ENCODE assay signal across 27 cellular contexts in genomic region chrX:120401301-120401700, GRCh38. TPM values are rescaled to one million over a fixed set of nuclear protein-coding genes. Genes with fewer than 3 reads are reported as not detected.
"Had no signal": no experiment of that assay in that cellular context is flagged by ENCODE, and none has a peak within 500 bp of the region (broad histone marks: within the 10 kb centered on the region; RNA-seq: fewer than 3 reads in every experiment).

No MANE protein-coding gene starts in this region.

- H3K4me1 Mint-ChIP-seq: activated B cell treated with CpG ODN at 0.5 μM for 24 hours; activated CD4-positive, alpha-beta T cell treated with anti-CD3 and anti-CD28 coated beads, Interleukin-2, amount 10 ng/mL, durations not matched to agents 24 days and 14 days; T-helper 17 cell had no signal

- ATAC-seq: activated T-cell treated with anti-CD3 and anti-CD28 coated beads, Interleukin-2, amount 50 U/mL, for 4 hours; T-helper 17 cell had no signal

- H3K9me3 Mint-ChIP-seq: activated B cell treated with CpG ODN at 0.5 μM for 24 hours; activated CD4-positive, alpha-beta T cell treated with anti-CD3 and anti-CD28 coated beads, Interleukin-2, amount 10 ng/mL, durations not matched to agents 24 days and 14 days; activated T-cell treated with anti-CD3 and anti-CD28 coated beads, Interleukin-2, amount 50 U/mL, for 4 hours had no signal

- DNase-seq: activated B cell treated with CpG ODN at 0.5 μM for 24 hours; activated CD4-positive, alpha-beta T cell treated with anti-CD3 and anti-CD28 coated beads for 1 hour; activated CD4-positive, alpha-beta T cell treated with anti-CD3 and anti-CD28 coated beads, Interleukin-2, amount 10 ng/mL, durations not matched to agents 24 days and 14 days; activated CD4-positive, alpha-beta T cell treated with anti-CD3 and anti-CD28 coated beads, Interleukin-2, amount 50 U/mL, for 48 hours; activated CD8-positive, alpha-beta memory T cell treated with anti-CD3 and anti-CD28 coated beads for 24 hours; activated effector memory CD4-positive, alpha-beta T cell treated with anti-CD3 and anti-CD28 coated beads, Interleukin-2, amount 50 U/mL, for 16 hours; activated naive CD4-positive, alpha-beta T cell treated with anti-CD3 and anti-CD28 coated beads for 36 hours; activated T-cell treated with anti-CD3 and anti-CD28 coated beads, Interleukin-2, amount 50 U/mL, for 4 hours; anterior cingulate cortex; caudate nucleus; Kasumi-1; KBM-7; NCI-H1092; NCI-H1417 treated with DMSO at 0.1 percent for 48 hours; NCI-H1694; NCI-H2029 treated with DMSO at 0.1 percent for 48 hours; NCI-H345; NCI-H510A; NCI-H69; SHP77; T-helper 17 cell; T-helper 9 cell had no signal

- H3K36me3 ChIP-seq: breast epithelium, SJSA1 had no signal

- H3K27me3 ChIP-seq: SJSA1 had no signal

- H3K4me1 ChIP-seq: breast epithelium, SJSA1 had no signal

- H3K27me3 Mint-ChIP-seq: activated B cell treated with CpG ODN at 0.5 μM for 24 hours; activated naive CD8-positive, alpha-beta T cell had no signal

- H3K4me3 Mint-ChIP-seq: activated B cell treated with CpG ODN at 0.5 μM for 24 hours; activated CD4-positive, alpha-beta T cell treated with anti-CD3 and anti-CD28 coated beads, Interleukin-2, amount 10 ng/mL, durations not matched to agents 24 days and 14 days; activated naive CD4-positive, alpha-beta T cell treated with anti-CD3 and anti-CD28 coated beads for 36 hours; activated naive CD8-positive, alpha-beta T cell; activated T-cell treated with anti-CD3 and anti-CD28 coated beads, Interleukin-2, amount 50 U/mL, for 4 hours; T-helper 17 cell had no signal

- FAIRE-seq: RCC 7860 had no signal

- H3K27ac Mint-ChIP-seq: activated B cell treated with CpG ODN at 0.5 μM for 24 hours; activated CD4-positive, alpha-beta T cell treated with anti-CD3 and anti-CD28 coated beads, Interleukin-2, amount 10 ng/mL, durations not matched to agents 24 days and 14 days; activated naive CD4-positive, alpha-beta T cell treated with anti-CD3 and anti-CD28 coated beads for 36 hours; activated naive CD8-positive, alpha-beta T cell; T-helper 17 cell had no signal

- H3K36me3 Mint-ChIP-seq: activated naive CD8-positive, alpha-beta T cell had no signal

- H3K4me3 ChIP-seq: breast epithelium, SJSA1 had no signal

- H3K9me3 ChIP-seq: breast epithelium, SJSA1 had no signal

- H3K27ac ChIP-seq: breast epithelium, SJSA1 had no signal

RNA-seq across cellular contexts. Expression of gene ATP1B4, which starts 39.4 kb away (rescaled TPM):
- total RNA-seq: activated B cell treated with CpG ODN at 0.5 μM for 24 hours; activated CD4-positive, alpha-beta T cell treated with anti-CD3 and anti-CD28 coated beads, Interleukin-2, amount 10 ng/mL, durations not matched to agents 24 days and 14 days; activated naive CD4-positive, alpha-beta T cell treated with anti-CD3 and anti-CD28 coated beads for 36 hours; breast epithelium; cerebellum; SJSA1; T-helper 17 cell had no signal
